In the genomic region with DNA sequence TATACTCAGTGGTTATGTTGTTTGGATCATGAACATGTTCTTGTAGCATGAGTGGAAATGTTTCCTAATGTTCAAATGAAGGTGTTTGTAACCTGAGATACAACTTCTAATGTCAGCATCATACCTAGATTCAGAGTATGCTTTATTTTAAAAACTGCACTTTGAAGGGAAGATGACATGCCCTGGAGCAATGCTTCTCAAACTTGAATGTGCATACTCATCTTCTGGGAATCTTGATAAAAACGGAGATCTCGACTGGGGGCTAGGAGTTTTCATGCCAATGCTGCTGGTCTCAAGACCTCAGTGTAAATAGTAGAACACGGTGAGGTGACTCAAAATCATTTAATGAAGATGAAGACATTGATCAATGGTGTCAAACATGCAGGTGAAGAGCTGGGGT, we compare ENCODE assay signal across 21 cellular contexts.
DNase-seq lines count a peak whose midpoint lies in the region; ATAC-seq, FAIRE-seq and TF ChIP-seq lines count a peak whose summit lies in the region.
"Had no signal": no experiment of that assay in that cellular context is flagged by ENCODE, and none has a peak within 500 bp of the region (broad histone marks: within the 10 kb centered on the region; RNA-seq: fewer than 3 reads in every experiment).

No MANE protein-coding gene starts in this region.

- peak overlapping the region; percentile 9; the same call in 1 of the 2 replicates for H2BK20ac ChIP-seq in H1 (ENCODE audit: low read length)

- no peak overlapping the region for H3K4ac ChIP-seq in H1 (replicated peaks; ENCODE audit: insufficient read length, low read depth, low read length)

- no peak for TF ChIP-seq CTCF in H1 (IDR thresholded peaks at IDR 0.05; ENCODE audit: control extremely low read depth in 1 of 3, insufficient read depth in 1 of 3, low read depth in 1 of 3, low read length in 3 of 3)
- no peak for TF ChIP-seq CTCF in esophagus muscularis mucosa (IDR thresholded peaks at IDR 0.05)

- no peak overlapping the region for H3K14ac ChIP-seq in H1 (ENCODE audit: insufficient read length)

- no peaks in the 10 kb centered on the region for H3K4me1 Mint-ChIP-seq in activated T-helper 1 cell treated with anti-CD3 and anti-CD28 coated beads, Interleukin-12 subunit alpha, Interleukin-12 subunit beta, Interleukin-2, Interleukin-4 antibody, amounts not matched to agents 30 ng/mL and 10 ng/mL and 1 ng/mL, durations not matched to agents 14 hours and 24 hours and 36 hours (ENCODE audit: low read depth)
- no peaks in the 10 kb centered on the region for H3K4me1 Mint-ChIP-seq in stimulated activated effector memory CD8-positive, alpha-beta T cell treated with anti-CD3 and anti-CD28 coated beads, Interleukin-12 subunit alpha, Interleukin-12 subunit beta, amount 100 ng/mL, for 72 hours
- H3K4me1 Mint-ChIP-seq: B cell had no signal

- no peaks in the 10 kb centered on the region for H3K27me3 Mint-ChIP-seq in activated T-helper 1 cell treated with anti-CD3 and anti-CD28 coated beads, Interleukin-12 subunit alpha, Interleukin-12 subunit beta, Interleukin-2, Interleukin-4 antibody, amounts not matched to agents 30 ng/mL and 10 ng/mL and 1 ng/mL, durations not matched to agents 14 hours and 24 hours and 36 hours (ENCODE audit: insufficient read depth)
- H3K27me3 Mint-ChIP-seq: B cell; CD4-positive, alpha-beta T cell had no signal

- H3K4me2 ChIP-seq in H1 (ENCODE audit: insufficient read depth in 1 of 2, low read depth in 2 of 2, low read length in 2 of 2) = peak overlapping the region in 1 of 2 experiments; percentile 82; a peak in 1 of 4 replicates

- peaks cover 25% of the 10 kb centered on the region for H3K4me1 ChIP-seq in HUES48 (ENCODE audit: control insufficient read depth, insufficient read depth, low read length)
- H3K4me1 ChIP-seq in H1 (replicated peaks in 1 of 4; ENCODE audit: control insufficient read depth in 3 of 4, insufficient read depth in 4 of 4, low read length in 3 of 4) = peaks cover 0 to 13% (median 6%) of the 10 kb centered on the region in 4 experiments; a peak in 5 of 7 replicates
- H3K4me1 ChIP-seq in esophagus muscularis mucosa = no peaks in the 10 kb centered on the region
- H3K4me1 ChIP-seq: HAP-1 had no signal

- H3K4me3 Mint-ChIP-seq in activated T-helper 1 cell treated with anti-CD3 and anti-CD28 coated beads, Interleukin-12 subunit alpha, Interleukin-12 subunit beta, Interleukin-2, Interleukin-4 antibody, amounts not matched to agents 30 ng/mL and 10 ng/mL and 1 ng/mL, durations not matched to agents 14 hours and 24 hours and 36 hours = no peak overlapping the region
- no peak overlapping the region for H3K4me3 Mint-ChIP-seq in stimulated activated effector memory CD8-positive, alpha-beta T cell treated with anti-CD3 and anti-CD28 coated beads, Interleukin-12 subunit alpha, Interleukin-12 subunit beta, amount 100 ng/mL, for 72 hours
- H3K4me3 Mint-ChIP-seq: B cell; CD4-positive, alpha-beta T cell had no signal

- H3K79me1 ChIP-seq in H1 (ENCODE audit: low read depth, low read length) = no peaks in the 10 kb centered on the region

- CTCF ChIA-PET in H1 (lab: Charles Lee; ENCODE audit: partially characterized antibody) = no interaction called here

- no peaks in the 10 kb centered on the region for H3K79me2 ChIP-seq in H1 (ENCODE audit: control insufficient read depth in 1 of 2, insufficient read depth in 2 of 2, low read length in 2 of 2)

- no peak overlapping the region for H2BK15ac ChIP-seq in H1 (ENCODE audit: low read length)

- FAIRE-seq in H1 (lab: Jason Lieb, UNC) = no peak
- FAIRE-seq: A204.1, GM12878, GM18507, HTR-8/SVneo had no signal

- no peaks in the 10 kb centered on the region for H3K36me3 Mint-ChIP-seq in activated T-helper 1 cell treated with anti-CD3 and anti-CD28 coated beads, Interleukin-12 subunit alpha, Interleukin-12 subunit beta, Interleukin-2, Interleukin-4 antibody, amounts not matched to agents 30 ng/mL and 10 ng/mL and 1 ng/mL, durations not matched to agents 14 hours and 24 hours and 36 hours (ENCODE audit: low read depth)
- H3K36me3 Mint-ChIP-seq in stimulated activated effector memory CD8-positive, alpha-beta T cell treated with anti-CD3 and anti-CD28 coated beads, Interleukin-12 subunit alpha, Interleukin-12 subunit beta, amount 100 ng/mL, for 72 hours = no peaks in the 10 kb centered on the region

- H3K56ac ChIP-seq in H1 (replicated peaks; ENCODE audit: insufficient read length, low read depth, low read length) = no peak overlapping the region

- no peak overlapping the region for H3K23ac ChIP-seq in H1 (ENCODE audit: insufficient read length)

- H4K8ac ChIP-seq in H1 (ENCODE audit: extremely low read depth, insufficient read depth, low read length) = no peak overlapping the region

- H3K27me3 ChIP-seq in HUES48 (ENCODE audit: control insufficient read depth, insufficient read depth, low read length) (no peaks in the 10 kb centered on the region), H1 (replicated peaks in 1 of 4; ENCODE audit: control insufficient read depth in 3 of 4, extremely low read depth in 1 of 4, insufficient read depth in 3 of 4, low read length in 3 of 4) (no peaks in the 10 kb centered on the region), esophagus muscularis mucosa (no peaks in the 10 kb centered on the region)

- H3K36me3 ChIP-seq in HUES48 (ENCODE audit: control insufficient read depth, insufficient read depth, low read length) (no peaks in the 10 kb centered on the region), H1 (ENCODE audit: control insufficient read depth in 2 of 4, insufficient read depth in 4 of 4, low read length in 3 of 4) (no peaks in the 10 kb centered on the region), esophagus muscularis mucosa (no peaks in the 10 kb centered on the region)
- H3K36me3 ChIP-seq: HAP-1 had no signal

- H2BK12ac ChIP-seq in H1 (ENCODE audit: low read depth, low read length) = no peak overlapping the region

- H3K4me3 ChIP-seq in HUES48 (ENCODE audit: low read depth, low read length) (no peak overlapping the region), H1 (ENCODE audit: extremely low read depth in 1 of 4, insufficient read depth in 2 of 4, low read depth in 3 of 4, low read length in 4 of 4) (no peak overlapping the region), esophagus muscularis mucosa (no peak overlapping the region)
- H3K4me3 ChIP-seq: GM12878, HAP-1 had no signal

- peak overlapping the region; percentile 10 for H4K91ac ChIP-seq in H1 (replicated peaks; ENCODE audit: insufficient read length, low read length)

- H3K9me3 Mint-ChIP-seq in activated T-helper 1 cell treated with anti-CD3 and anti-CD28 coated beads, Interleukin-12 subunit alpha, Interleukin-12 subunit beta, Interleukin-2, Interleukin-4 antibody, amounts not matched to agents 30 ng/mL and 10 ng/mL and 1 ng/mL, durations not matched to agents 14 hours and 24 hours and 36 hours = no peaks in the 10 kb centered on the region
- no peaks in the 10 kb centered on the region for H3K9me3 Mint-ChIP-seq in stimulated activated effector memory CD8-positive, alpha-beta T cell treated with anti-CD3 and anti-CD28 coated beads, Interleukin-12 subunit alpha, Interleukin-12 subunit beta, amount 100 ng/mL, for 72 hours
- H3K9me3 Mint-ChIP-seq: CD4-positive, alpha-beta T cell had no signal

- TF ChIP-seq EP300 in H1 (IDR thresholded peaks at IDR 0.05; ENCODE audit: borderline replicate concordance in 1 of 2, low read depth in 2 of 2, low read length in 2 of 2) = no peak
- no peak for TF ChIP-seq EP300 in esophagus muscularis mucosa (IDR thresholded peaks at IDR 0.05)

- H2AFZ ChIP-seq in H1 (ENCODE audit: low read length) = no peak overlapping the region

- H3K27ac Mint-ChIP-seq in activated T-helper 1 cell treated with anti-CD3 and anti-CD28 coated beads, Interleukin-12 subunit alpha, Interleukin-12 subunit beta, Interleukin-2, Interleukin-4 antibody, amounts not matched to agents 30 ng/mL and 10 ng/mL and 1 ng/mL, durations not matched to agents 14 hours and 24 hours and 36 hours = no peak overlapping the region
- no peak overlapping the region for H3K27ac Mint-ChIP-seq in stimulated activated effector memory CD8-positive, alpha-beta T cell treated with anti-CD3 and anti-CD28 coated beads, Interleukin-12 subunit alpha, Interleukin-12 subunit beta, amount 100 ng/mL, for 72 hours
- H3K27ac Mint-ChIP-seq: B cell; CD4-positive, alpha-beta T cell had no signal

- no peak for TF ChIP-seq RAD21 in H1 (IDR thresholded peaks at IDR 0.05 in 1 of 2, conservative IDR thresholded peaks at IDR 0.05 in 1 of 2; ENCODE audit: low read depth in 2 of 2, low read length in 2 of 2)

- TF ChIP-seq POLR2A in H1 (IDR thresholded peaks at IDR 0.05; ENCODE audit: control extremely low read depth in 1 of 2, low read depth in 2 of 2, low read length in 2 of 2) = no peak
- no peak for TF ChIP-seq POLR2A in esophagus muscularis mucosa (IDR thresholded peaks at IDR 0.05; ENCODE audit: low read depth)

- no peak for ATAC-seq in stimulated activated effector memory CD8-positive, alpha-beta T cell treated with anti-CD3 and anti-CD28 coated beads, Interleukin-12 subunit alpha, Interleukin-12 subunit beta, amount 100 ng/mL, for 72 hours
- ATAC-seq: GM12878 had no signal

- WGBS in H1 (ENCODE audit: extremely low coverage in 1 of 2, insufficient coverage in 1 of 2, insufficient read length in 1 of 2, insufficient replicate concordance in 2 of 2, low coverage in 1 of 2, low lambda C conversion rate in 2 of 2, missing lambda C conversion rate in 1 of 2), 2 experiments = 79% methylated on average over 3 of the region's 3 CpGs; no CpG with 5 or more reads in 1 of the 2 experiments
- 79% methylated on average over 3 of the region's 3 CpGs for WGBS in esophagus muscularis mucosa

- intact Hi-C loops in activated T-helper 1 cell treated with anti-CD3 and anti-CD28 coated beads, Interleukin-12 subunit alpha, Interleukin-12 subunit beta, Interleukin-2, Interleukin-4 antibody, amounts not matched to agents 30 ng/mL and 10 ng/mL and 1 ng/mL, durations not matched to agents 14 hours and 24 hours and 36 hours (cut with micrococcal nuclease) = no loop called here
- intact Hi-C loops in esophagus muscularis mucosa (cut with DNase I) = no loop called here

- no peak overlapping the region for H4K5ac ChIP-seq in H1 (ENCODE audit: insufficient read length, low read depth, low read length)

- DNase-seq in EL = peak; percentile 27
- DNase-seq in NCI-H774 (lab: John Stamatoyannopoulos, UW) = peak; percentile 37
- no peak for DNase-seq in H1 (ENCODE audit: low read depth in 1 of 2, low spot score in 2 of 2)
- no peak for DNase-seq in activated T-helper 1 cell treated with anti-CD3 and anti-CD28 coated beads, Interleukin-12 subunit alpha, Interleukin-12 subunit beta, Interleukin-2, Interleukin-4 antibody, amounts not matched to agents 30 ng/mL and 10 ng/mL and 1 ng/mL, durations not matched to agents 14 hours and 24 hours and 36 hours (ENCODE audit: low spot score)
- DNase-seq in esophagus muscularis mucosa (ENCODE audit: extremely low spot score) = no peak
- no peak for DNase-seq in HUDEP-2 (lab: John Stamatoyannopoulos, UW; ENCODE audit: unreplicated experiment in 76 of 76)
- no peak for DNase-seq in stimulated activated effector memory CD8-positive, alpha-beta T cell treated with anti-CD3 and anti-CD28 coated beads, Interleukin-12 subunit alpha, Interleukin-12 subunit beta, amount 100 ng/mL, for 72 hours (ENCODE audit: low spot score in 2 of 2)
- DNase-seq: C1 segment of cervical spinal cord; Calu3; CD4-positive, alpha-beta T cell; DND-41; GOT3; IMR-90; KBM-7 had no signal

- no peaks in the 10 kb centered on the region for H3K23me2 ChIP-seq in H1 (ENCODE audit: low read depth, low read length)

- no peak overlapping the region for H2BK120ac ChIP-seq in H1 (replicated peaks; ENCODE audit: low read depth, low read length)

- no peak overlapping the region for H2BK5ac ChIP-seq in H1 (ENCODE audit: low read depth, low read length)

- no peak overlapping the region for H2AK5ac ChIP-seq in H1 (ENCODE audit: low read depth, low read length)

- H4K20me1 ChIP-seq in H1 (replicated peaks in 1 of 2; ENCODE audit: control insufficient read depth in 1 of 2, insufficient read depth in 2 of 2, low read length in 2 of 2) = no peaks in the 10 kb centered on the region

- H3K27ac ChIP-seq in HUES48 (ENCODE audit: low read depth, low read length) = peak overlapping the region; percentile 64
- H3K27ac ChIP-seq in H1 (ENCODE audit: low read depth, low read length) = no peak overlapping the region
- no peak overlapping the region for H3K27ac ChIP-seq in esophagus muscularis mucosa (replicated peaks in 1 of 4)

- H3K9me3 ChIP-seq in HUES48 (ENCODE audit: control insufficient read depth, insufficient read depth, low read length) = no peaks in the 10 kb centered on the region
- no peaks in the 10 kb centered on the region for H3K9me3 ChIP-seq in H1 (ENCODE audit: insufficient read depth in 2 of 2, low read depth in 1 of 2, low read length in 1 of 2)
- H3K9me3 ChIP-seq in esophagus muscularis mucosa = no peaks in the 10 kb centered on the region
- H3K9me3 ChIP-seq: HAP-1 had no signal

- H3K9ac ChIP-seq in HUES48 (ENCODE audit: low read depth, low read length) (no peak overlapping the region), H1 (replicated peaks in 1 of 4; ENCODE audit: extremely low read depth in 1 of 4, low read depth in 3 of 4, low read length in 3 of 4) (no peak overlapping the region)

- POLR2A ChIA-PET in H1 (lab: Charles Lee; ENCODE audit: partially characterized antibody) = no interaction called here

- no peak overlapping the region for H3K18ac ChIP-seq in H1 (ENCODE audit: extremely low read depth, low read length)

Comparison
In these comparisons a context has a peak if more than half of its experiments do, and no peak if none do; other contexts are left out.
1. DNase-seq: peak in EL (single experiment) and NCI-H774 (single experiment); none in H1 (0 of 2), activated T-helper 1 cell treated with anti-CD3 and anti-CD28 coated beads, Interleukin-12 subunit alpha, Interleukin-12 subunit beta, Interleukin-2, Interleukin-4 antibody, amounts not matched to agents 30 ng/mL and 10 ng/mL and 1 ng/mL, durations not matched to agents 14 hours and 24 hours and 36 hours (single experiment), esophagus muscularis mucosa (single experiment), HUDEP-2 (0 of 76) and stimulated activated effector memory CD8-positive, alpha-beta T cell treated with anti-CD3 and anti-CD28 coated beads, Interleukin-12 subunit alpha, Interleukin-12 subunit beta, amount 100 ng/mL, for 72 hours (0 of 2).